9 cellular contexts compared by ENCODE assay signal in the genomic region with DNA sequence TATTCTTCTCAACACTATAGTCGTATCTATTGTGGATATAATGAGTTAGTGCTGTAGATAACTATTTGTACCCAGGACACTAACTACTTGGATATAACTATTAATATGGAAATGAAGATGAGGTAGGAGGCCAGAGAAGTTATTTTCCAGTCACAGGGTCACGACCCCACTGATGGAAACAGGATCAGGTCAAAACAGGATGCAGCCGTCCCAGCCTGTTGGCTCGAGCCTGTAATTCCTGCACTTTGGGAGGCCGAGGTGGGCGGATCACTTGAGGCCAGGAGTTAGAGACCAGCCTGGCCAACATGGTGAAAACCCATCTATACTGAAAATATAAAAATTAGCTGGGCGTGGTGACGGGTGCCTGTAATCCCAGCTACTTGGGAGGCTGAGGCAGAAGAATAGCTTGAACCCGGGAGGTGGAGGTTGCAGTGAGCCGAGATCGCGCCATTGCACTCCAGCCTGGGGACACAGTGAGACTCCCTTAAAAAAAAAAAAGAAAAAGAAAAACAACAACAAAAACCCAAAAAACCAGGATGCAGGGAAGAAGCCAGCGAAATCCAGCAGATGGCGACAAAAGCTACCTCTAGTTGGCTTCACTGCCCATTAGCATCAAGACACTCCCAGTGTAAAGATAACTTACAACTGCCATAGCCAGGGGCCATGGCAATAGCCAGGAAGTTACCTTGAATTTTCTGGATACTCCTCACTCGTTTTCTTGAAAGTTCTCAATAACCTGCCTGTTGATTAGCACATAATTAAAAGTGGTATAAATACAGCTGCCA. TPM values are rescaled to one million over a fixed set of nuclear protein-coding genes. Genes with fewer than 3 reads are reported as not detected.
DNase-seq lines count a peak whose midpoint lies in the region; ATAC-seq and TF ChIP-seq lines count a peak whose summit lies in the region.
"Had no signal": no experiment of that assay in that cellular context is flagged by ENCODE, and none has a peak within 500 bp of the region (broad histone marks: within the 10 kb centered on the region; RNA-seq: fewer than 3 reads in every experiment).

No MANE protein-coding gene starts in this region.

- DNase-seq in Calu3 = peak; percentile 31
- peak; percentile 39 for DNase-seq in H4 (ENCODE audit: low spot score)
- peak; percentile 36 for DNase-seq in NOMO-1 treated with DMSO at 0.1 percent for 48 hours (lab: John Stamatoyannopoulos, UW; ENCODE audit: unreplicated experiment)
- peak; percentile 2 for DNase-seq in fibroblast of gingiva (ENCODE audit: low read depth)
- DNase-seq in type B pancreatic cell (ENCODE audit: extremely low spot score, unreplicated experiment) = no peak
- no peak for DNase-seq in caudate nucleus (lab: John Stamatoyannopoulos, UW)
- DNase-seq in omental fat pad (ENCODE audit: low spot score) = no peak
- DNase-seq: naive B cell had no signal

- H3K27ac ChIP-seq in caudate nucleus (ENCODE audit: low read depth, low read length) = no peak overlapping the region

- BruUV-seq in Calu3 (replicated peaks; lab: Mats Ljungman, UMichigan) = no TSS peak

- CTCF ChIA-PET in Calu3 (lab: Charles Lee) = interaction anchor here (1.0 kb wide), 1 partner anchor 232 kb away, joined by 3 read pairs; no protein-coding TSS in a partner anchor

- H3K4me3 Mint-ChIP-seq in Calu3 (ENCODE audit: low read depth, unreplicated experiment) (no peak overlapping the region), type B pancreatic cell (no peak overlapping the region)
- H3K4me3 Mint-ChIP-seq: naive B cell had no signal

- no peaks in the 10 kb centered on the region for H3K36me3 Mint-ChIP-seq in Calu3 (ENCODE audit: insufficient read depth, unreplicated experiment)
- H3K36me3 Mint-ChIP-seq in type B pancreatic cell = no peaks in the 10 kb centered on the region
- H3K36me3 Mint-ChIP-seq: naive B cell had no signal

- H3K27ac Mint-ChIP-seq in Calu3 (ENCODE audit: unreplicated experiment) = no peak overlapping the region
- H3K27ac Mint-ChIP-seq in type B pancreatic cell = no peak overlapping the region

- no peak for TF ChIP-seq CTCF in Calu3 (IDR thresholded peaks at IDR 0.05; ENCODE audit: unreplicated experiment)
- peak; percentile 75 for TF ChIP-seq CTCF in type B pancreatic cell (conservative IDR thresholded peaks at IDR 0.05)
- no peak for TF ChIP-seq CTCF in omental fat pad (IDR thresholded peaks at IDR 0.05)

- ATAC-seq in GM19455 (IDR thresholded peaks at IDR 0.05; ENCODE audit: unreplicated experiment) = no peak
- no peak for ATAC-seq in omental fat pad (ENCODE audit: low FRiP score)

- intact Hi-C loops in Calu3 (cut with micrococcal nuclease; ENCODE audit: unreplicated experiment) = no loop called here

- H3K27me3 Mint-ChIP-seq in Calu3 (ENCODE audit: unreplicated experiment) = no peaks in the 10 kb centered on the region
- H3K27me3 Mint-ChIP-seq in type B pancreatic cell = peaks cover 7% of the 10 kb centered on the region

- H3K9me3 Mint-ChIP-seq in Calu3 (ENCODE audit: low read depth, unreplicated experiment) (no peaks in the 10 kb centered on the region), type B pancreatic cell (no peaks in the 10 kb centered on the region)

- H3K4me1 Mint-ChIP-seq in Calu3 (ENCODE audit: low read depth, unreplicated experiment) (no peaks in the 10 kb centered on the region), type B pancreatic cell (ENCODE audit: unreplicated experiment) (no peaks in the 10 kb centered on the region)

RNA-seq across cellular contexts. Expression of gene NKAP, which starts 37.9 kb away (rescaled TPM):
- 9.8 and 10.0 TPM in 2 replicates for total RNA-seq in Calu3 (2022)
- total RNA-seq in H4 (2014; rRNA removed; shearing (Covaris generic)) = 3.1 and 3.5 TPM in 2 replicates
- total RNA-seq in type B pancreatic cell (ENCODE audit: low replicate concordance) = 7.0 and 9.1 TPM in 2 replicates
- total RNA-seq in omental fat pad = 10 to 100 TPM in 1 of 4 donors, 1 to 10 TPM in 3; 3.1 to 10.7 (median 4.0) TPM

Comparison
In these comparisons a context has a peak if more than half of its experiments do, and no peak if none do; other contexts are left out.
1. DNase-seq: peak in Calu3 (single experiment), H4 (single experiment), NOMO-1 treated with DMSO at 0.1 percent for 48 hours (single experiment) and fibroblast of gingiva (single experiment); none in type B pancreatic cell (single experiment), caudate nucleus (0 of 61) and omental fat pad (single experiment).